Comparison of ENCODE assay signal across 9 cellular contexts in the genomic region with DNA sequence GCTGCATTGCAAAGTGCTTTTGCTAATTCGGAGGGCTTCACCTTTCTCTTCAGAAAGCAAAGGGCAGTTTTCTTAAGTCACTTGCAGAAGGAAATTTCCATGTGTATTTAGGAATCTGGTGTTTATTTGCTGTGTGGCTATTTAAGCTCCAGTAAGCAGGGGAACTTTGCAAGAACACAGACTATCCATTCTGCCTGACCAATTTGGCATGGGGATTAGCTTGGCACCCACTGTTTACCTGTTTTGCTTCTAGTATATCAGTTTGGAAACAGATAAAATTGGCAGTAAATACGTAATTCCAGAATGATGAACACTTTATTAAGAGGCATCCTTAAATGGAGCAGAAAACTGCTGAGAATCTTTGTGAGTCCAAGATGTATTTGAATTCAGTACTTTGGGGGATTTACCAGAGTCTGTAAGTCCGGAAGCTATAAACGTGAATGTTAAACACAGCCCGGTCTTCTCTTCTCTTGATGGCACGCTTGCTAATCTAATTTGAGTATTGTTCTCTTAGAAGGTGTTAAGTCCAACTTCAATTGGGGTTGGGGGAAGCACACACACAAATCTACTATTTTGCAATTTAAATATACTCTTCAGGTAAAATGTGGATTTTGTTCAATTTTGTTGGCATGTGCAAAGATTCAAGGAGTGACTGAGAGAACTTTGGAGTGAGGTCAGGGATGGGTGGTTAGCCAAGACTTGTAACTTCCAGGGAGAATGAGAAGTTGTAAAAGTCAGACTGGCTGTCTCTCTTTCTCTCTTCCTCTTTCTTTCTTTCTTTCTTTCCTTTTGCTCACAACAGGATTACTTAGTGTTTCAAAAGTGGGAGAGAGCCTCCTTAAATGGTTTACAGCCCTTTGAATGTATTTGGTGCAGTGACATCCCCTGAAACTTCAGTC.
A peak's percentile ranks its signal among the peaks of the same experiment; 100 is the strongest.
DNase-seq lines count a peak whose midpoint lies in the region; ATAC-seq and TF ChIP-seq lines count a peak whose summit lies in the region.
"Had no signal": no experiment of that assay in that cellular context is flagged by ENCODE, and none has a peak within 500 bp of the region (broad histone marks: within the 10 kb centered on the region; RNA-seq: fewer than 3 reads in every experiment).

No MANE protein-coding gene starts in this region.

- peaks cover 72% of the 10 kb centered on the region for H3K4me1 ChIP-seq in BLaER1
- no peaks in the 10 kb centered on the region for H3K4me1 ChIP-seq in HEK293 (ENCODE audit: control insufficient read depth, insufficient read depth, low read length)

- CTCF ChIA-PET in HEK293 (lab: Yijun Ruan, JAX) = interaction anchor here (0.7 to 2.9 kb wide), 5 partner anchors 40 to 200 kb away, joined by 3 to 24 read pairs (median 4); no protein-coding TSS in a partner anchor

- ATAC-seq in central memory CD8-positive, alpha-beta T cell (replicated peaks; ENCODE audit: extremely low read depth, poor library complexity, severe bottlenecking) = no peak
- ATAC-seq in GM18498 (IDR thresholded peaks at IDR 0.05; ENCODE audit: unreplicated experiment) = no peak

- POLR2A ChIA-PET in HEK293 (lab: Yijun Ruan, JAX) = interaction anchor here (0.7 kb wide), 1 partner anchor 200 kb away, joined by 3 read pairs; no protein-coding TSS in a partner anchor

- peak overlapping the region; percentile 99 for H3K4me2 ChIP-seq in BLaER1

- H3K9me3 ChIP-seq in BLaER1 (no peaks in the 10 kb centered on the region), HEK293 (ENCODE audit: control insufficient read depth, insufficient read depth, low read depth, low read length) (no peaks in the 10 kb centered on the region)

- peaks cover 46% of the 10 kb centered on the region for H3K27me3 ChIP-seq in BLaER1

- H3K9me3 Mint-ChIP-seq in central memory CD8-positive, alpha-beta T cell = no peaks in the 10 kb centered on the region
- no peaks in the 10 kb centered on the region for H3K9me3 Mint-ChIP-seq in nephron
- H3K9me3 Mint-ChIP-seq: activated CD4-positive, alpha-beta T cell treated with anti-CD3 and anti-CD28 coated beads, Interleukin-2, amount 10 ng/mL, durations not matched to agents 24 days and 14 days had no signal

- no peak overlapping the region for H3K27ac ChIP-seq in BLaER1
- H3K27ac ChIP-seq in HEK293 (ENCODE audit: extremely low read depth, low read depth, low read length) = no peak overlapping the region

- H3K27ac Mint-ChIP-seq in central memory CD8-positive, alpha-beta T cell (ENCODE audit: low read depth) = peak overlapping the region; percentile 69
- H3K27ac Mint-ChIP-seq in nephron = peak overlapping the region; percentile 73 to 94 (median 92)
- H3K27ac Mint-ChIP-seq: activated CD4-positive, alpha-beta T cell treated with anti-CD3 and anti-CD28 coated beads, Interleukin-2, amount 10 ng/mL, durations not matched to agents 24 days and 14 days had no signal

- DNase-seq in central memory CD8-positive, alpha-beta T cell (ENCODE audit: low spot score in 2 of 2) = no peak
- no peak for DNase-seq in activated CD4-positive, alpha-beta T cell treated with anti-CD3 and anti-CD28 coated beads for 1 hour
- DNase-seq in GM19240 (ENCODE audit: insufficient read length, low spot score) = no peak
- DNase-seq in activated CD4-positive, CD25-positive, alpha-beta regulatory T cell treated with anti-CD3 and anti-CD28 coated beads, Interleukin-2, amount 50 U/mL, for 72 hours = no peak

- TF ChIP-seq CTCF in HEK293 (tag by site-specific recombination; IDR thresholded peaks at IDR 0.05) (no peak), nephron (IDR thresholded peaks at IDR 0.05; ENCODE audit: unreplicated experiment in 3 of 3) (no peak)

- H3K4me1 Mint-ChIP-seq in central memory CD8-positive, alpha-beta T cell = peaks cover 19% of the 10 kb centered on the region
- peaks cover 83% of the 10 kb centered on the region for H3K4me1 Mint-ChIP-seq in nephron

- peaks cover 8% of the 10 kb centered on the region for H3K36me3 Mint-ChIP-seq in central memory CD8-positive, alpha-beta T cell (ENCODE audit: insufficient read depth)
- peaks cover 7% of the 10 kb centered on the region for H3K36me3 Mint-ChIP-seq in nephron (ENCODE audit: low read depth)

- H3K27me3 Mint-ChIP-seq in central memory CD8-positive, alpha-beta T cell = no peaks in the 10 kb centered on the region
- H3K27me3 Mint-ChIP-seq in nephron (ENCODE audit: low read depth) = peaks cover 49% of the 10 kb centered on the region

- no peak overlapping the region; the same call in 1 of the 2 replicates for H3K9ac ChIP-seq in BLaER1

- peak overlapping the region; percentile 63 for H3K4me3 Mint-ChIP-seq in central memory CD8-positive, alpha-beta T cell
- H3K4me3 Mint-ChIP-seq in nephron = peak overlapping the region; percentile 86 to 93 (median 91)

- H3K4me3 ChIP-seq in BLaER1 = peak overlapping the region; percentile 32; the same call in 1 of the 2 replicates
- H3K4me3 ChIP-seq in HEK293 (ENCODE audit: low read depth, low read length) = no peak overlapping the region

- H3K36me3 ChIP-seq in BLaER1 (no peaks in the 10 kb centered on the region), HEK293 (ENCODE audit: control insufficient read depth in 2 of 2, insufficient read depth in 1 of 2, low read length in 2 of 2) (no peaks in the 10 kb centered on the region)

- no peaks in the 10 kb centered on the region; the same call in 1 of the 2 replicates for H4K20me1 ChIP-seq in BLaER1

TF ChIP-seq in HEK293, 187 proteins besides CTCF, POLR2A, EP300 and RAD21:
- TF ChIP-seq OSR2 (tag by site-specific recombination; IDR thresholded peaks at IDR 0.05) (no peak), KLF16 (tag by site-specific recombination; IDR thresholded peaks at IDR 0.05) (no peak), ZNF214 (tag by site-specific recombination; IDR thresholded peaks at IDR 0.05; ENCODE audit: borderline replicate concordance) (no peak), ZNF549 (tag by site-specific recombination; IDR thresholded peaks at IDR 0.05) (no peak), ZNF624 (tag by site-specific recombination; IDR thresholded peaks at IDR 0.05) (no peak), ZNF473 (tag by site-specific recombination; IDR thresholded peaks at IDR 0.05) (no peak), ZNF394 (tag by site-specific recombination; IDR thresholded peaks at IDR 0.05; ENCODE audit: borderline replicate concordance) (no peak)
- TF ChIP-seq, protein P1, sequence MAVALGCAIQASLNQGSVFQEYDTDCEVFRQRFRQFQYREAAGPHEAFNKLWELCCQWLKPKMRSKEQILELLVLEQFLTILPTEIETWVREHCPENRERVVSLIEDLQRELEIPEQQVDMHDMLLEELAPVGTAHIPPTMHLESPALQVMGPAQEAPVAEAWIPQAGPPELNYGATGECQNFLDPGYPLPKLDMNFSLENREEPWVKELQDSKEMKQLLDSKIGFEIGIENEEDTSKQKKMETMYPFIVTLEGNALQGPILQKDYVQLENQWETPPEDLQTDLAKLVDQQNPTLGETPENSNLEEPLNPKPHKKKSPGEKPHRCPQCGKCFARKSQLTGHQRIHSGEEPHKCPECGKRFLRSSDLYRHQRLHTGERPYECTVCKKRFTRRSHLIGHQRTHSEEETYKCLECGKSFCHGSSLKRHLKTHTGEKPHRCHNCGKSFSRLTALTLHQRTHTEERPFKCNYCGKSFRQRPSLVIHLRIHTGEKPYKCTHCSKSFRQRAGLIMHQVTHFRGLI (tag by site-specific recombination; IDR thresholded peaks at IDR 0.05) = peak; percentile 0; the same call in 1 of the 2 replicates
